17 cellular contexts compared by ENCODE assay signal in the genomic region with DNA sequence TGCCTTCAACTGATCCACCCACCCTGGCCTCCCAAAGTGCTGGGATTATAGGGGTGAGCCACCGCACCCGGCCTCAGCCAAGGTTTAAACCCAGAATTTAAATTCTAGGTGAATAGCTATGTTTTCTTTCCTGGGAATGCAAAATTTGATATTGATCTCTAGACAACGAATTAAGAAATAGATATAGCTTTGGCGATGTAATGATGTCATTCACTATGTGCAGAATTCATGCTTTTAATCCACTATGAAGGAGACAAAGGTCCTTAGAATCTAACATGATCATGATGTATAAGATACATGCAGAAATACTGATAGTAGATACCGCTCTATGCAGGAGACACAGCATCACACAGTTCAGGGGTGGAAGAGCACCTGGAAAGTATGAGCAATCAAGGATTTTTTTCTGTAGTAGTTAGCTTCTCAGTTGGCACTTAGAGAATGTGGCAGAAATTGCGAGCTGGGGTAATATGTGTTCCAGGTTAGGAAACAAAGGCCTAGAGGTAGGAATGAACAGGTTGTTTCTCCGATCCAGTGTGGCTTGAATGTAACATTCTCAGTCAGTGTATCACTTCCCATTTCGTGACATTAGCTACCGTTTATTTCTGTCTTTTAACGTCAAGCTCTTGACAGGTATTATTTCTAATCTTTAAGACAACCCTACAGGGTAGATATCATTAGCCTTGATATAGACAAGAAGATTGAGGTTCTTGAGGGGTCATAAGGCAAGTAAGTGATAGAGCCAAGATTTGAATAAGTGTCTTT. TPM values are rescaled to one million over a fixed set of nuclear protein-coding genes. Genes with fewer than 3 reads are reported as not detected.
A peak's percentile ranks its signal among the peaks of the same experiment; 100 is the strongest.
DNase-seq lines count a peak whose midpoint lies in the region; ATAC-seq, FAIRE-seq and TF ChIP-seq lines count a peak whose summit lies in the region.
"Had no signal": no experiment of that assay in that cellular context is flagged by ENCODE, and none has a peak within 500 bp of the region (broad histone marks: within the 10 kb centered on the region; RNA-seq: fewer than 3 reads in every experiment).

No MANE protein-coding gene starts in this region.

- H3K4me3 ChIP-seq in HL-60 (replicated peaks; ENCODE audit: insufficient read depth, low read length) (no peak overlapping the region), PC-9 (no peak overlapping the region)

- intact Hi-C loops in CD4-positive, alpha-beta T cell (cut with DNase I, micrococcal nuclease): loop anchor here (5.0 to 10.0 kb wide), 5 partner anchors 34 to 683 kb away; partner anchors contain the start of genes AXDND1 (in 1 of the 2) and XPR1 (in 1 of the 2)
- intact Hi-C loops in natural killer cell (cut with micrococcal nuclease) (loop anchor here (5.0 to 10.0 kb wide), 2 partner anchors 203 to 241 kb away; partner anchors contain the start of gene QSOX1), PC-9 (cut with micrococcal nuclease; ENCODE audit: unreplicated experiment) (no loop called here)

- peak overlapping the region; percentile 94 for H3K27ac Mint-ChIP-seq in CD4-positive, alpha-beta T cell
- H3K27ac Mint-ChIP-seq in T-helper 17 cell: peak overlapping the region; percentile 97
- peak overlapping the region; percentile 95 to 96 for H3K27ac Mint-ChIP-seq in natural killer cell

- H3K9me2 ChIP-seq in PC-9 (ENCODE audit: insufficient read depth): no peaks in the 10 kb centered on the region
- H3K9me2 ChIP-seq: SK-N-SH had no signal

- H3K9me3 Mint-ChIP-seq in CD4-positive, alpha-beta T cell: no peaks in the 10 kb centered on the region
- no peaks in the 10 kb centered on the region for H3K9me3 Mint-ChIP-seq in natural killer cell

- H3K4me2 ChIP-seq in PC-9: no peak overlapping the region
- H3K4me2 ChIP-seq: SK-N-SH had no signal

- no TSS peak for BruUV-seq in PC-9 (replicated peaks; lab: Mats Ljungman, UMichigan)

- H3K4me1 ChIP-seq in PC-9 (replicated peaks; ENCODE audit: insufficient read depth): peaks cover 9% of the 10 kb centered on the region
- H3K4me1 ChIP-seq: BE2C had no signal

- peaks cover 43% of the 10 kb centered on the region for H3K4me1 Mint-ChIP-seq in CD4-positive, alpha-beta T cell (ENCODE audit: low read depth)
- H3K4me1 Mint-ChIP-seq in T-helper 17 cell (peaks cover 27% of the 10 kb centered on the region), natural killer cell (peaks cover 41 to 42% of the 10 kb centered on the region in 2 donors)

- peak overlapping the region; percentile 75 for H3K4me3 Mint-ChIP-seq in CD4-positive, alpha-beta T cell
- H3K4me3 Mint-ChIP-seq in T-helper 17 cell (peak overlapping the region; percentile 43), natural killer cell (peak overlapping the region; percentile 93)

- peaks cover 10% of the 10 kb centered on the region; the same call in 1 of the 2 replicates for H3F3A ChIP-seq in PC-9 (ENCODE audit: insufficient read depth, low read depth)

- CTCF ChIA-PET in CD4-positive, alpha-beta T cell (lab: Charles Lee): interaction anchor here (0.6 kb wide), 1 partner anchor 806 kb away, joined by 4 read pairs; no protein-coding TSS in a partner anchor
- CTCF ChIA-PET in PC-9 (lab: Charles Lee): no interaction called here

- peaks cover 10% of the 10 kb centered on the region; the same call in 1 of the 2 replicates for H4K20me1 ChIP-seq in PC-9 (ENCODE audit: insufficient read depth)

- peak overlapping the region; percentile 25 for H3K27ac ChIP-seq in CD4-positive, alpha-beta T cell (ENCODE audit: low read depth, low read length)
- H3K27ac ChIP-seq in HL-60 (replicated peaks) (peak overlapping the region; percentile 94), PC-9 (no peak overlapping the region)

- no peak for ATAC-seq in CD4-positive, alpha-beta T cell (ENCODE audit: poor library complexity)
- ATAC-seq in T-helper 17 cell: no peak
- no peak for ATAC-seq in natural killer cell

- H3K36me3 Mint-ChIP-seq in CD4-positive, alpha-beta T cell (ENCODE audit: low read depth): peaks cover 10% of the 10 kb centered on the region
- H3K36me3 Mint-ChIP-seq in T-helper 17 cell (ENCODE audit: low read depth): no peaks in the 10 kb centered on the region
- no peaks in the 10 kb centered on the region for H3K36me3 Mint-ChIP-seq in natural killer cell

- no peaks in the 10 kb centered on the region for H3K36me3 ChIP-seq in PC-9 (ENCODE audit: low read depth)
- H3K36me3 ChIP-seq: BE2C had no signal

- H3K9me3 ChIP-seq in CD4-positive, alpha-beta T cell (ENCODE audit: control insufficient read depth, low read length): no peaks in the 10 kb centered on the region
- no peaks in the 10 kb centered on the region for H3K9me3 ChIP-seq in T-helper 17 cell (ENCODE audit: control insufficient read depth, low read length, poor library complexity, severe bottlenecking)
- no peaks in the 10 kb centered on the region for H3K9me3 ChIP-seq in PC-9 (ENCODE audit: insufficient read depth, low read depth)
- H3K9me3 ChIP-seq: BE2C, SK-N-SH had no signal

- POLR2A ChIA-PET in CD4-positive, alpha-beta T cell (lab: Charles Lee): interaction anchor here (1.0 kb wide), 1 partner anchor 68 kb away, joined by 3 read pairs; no protein-coding TSS in a partner anchor
- POLR2A ChIA-PET in PC-9 (lab: Charles Lee; ENCODE audit: unreplicated experiment): no interaction called here

- FAIRE-seq in urothelium cell line (lab: Jason Lieb, UNC): no peak
- FAIRE-seq: GM12892 had no signal

- H3K27me3 Mint-ChIP-seq in CD4-positive, alpha-beta T cell: no peaks in the 10 kb centered on the region
- H3K27me3 Mint-ChIP-seq in T-helper 17 cell (no peaks in the 10 kb centered on the region), natural killer cell (ENCODE audit: low read depth in 2 of 2) (no peaks in the 10 kb centered on the region)

- DNase-seq in CD4-positive, alpha-beta T cell: no peak
- DNase-seq in HL-60 (ENCODE audit: low read depth in 1 of 2, low spot score in 1 of 2) (peak; percentile 18 to 23), T-helper 17 cell (no peak), natural killer cell (no peak), PC-9 (no peak), D341Med (ENCODE audit: low spot score) (no peak), urothelium cell line (ENCODE audit: low spot score) (no peak)
- DNase-seq in activated CD4-positive, CD25-positive, alpha-beta regulatory T cell treated with anti-CD3 and anti-CD28 coated beads, Interleukin-2, amount 50 U/mL, for 72 hours: no peak
- DNase-seq: BE2C; HCEC 1CT; IMR-90; mammary epithelial cell; NCI-H1417 treated with DMSO at 0.1 percent for 48 hours; nucleus accumbens; SK-N-SH; stimulated activated naive CD4-positive, alpha-beta T cell had no signal

- TF ChIP-seq CTCF in CD4-positive, alpha-beta T cell (IDR thresholded peaks at IDR 0.05): no peak
- TF ChIP-seq CTCF in HL-60 (IDR thresholded peaks at IDR 0.05; ENCODE audit: insufficient read depth, low read length): no peak
- no peak for TF ChIP-seq CTCF in natural killer cell (IDR thresholded peaks at IDR 0.05)
- TF ChIP-seq CTCF in PC-9 (conservative IDR thresholded peaks at IDR 0.05): no peak

- H3K27me3 ChIP-seq in CD4-positive, alpha-beta T cell (ENCODE audit: control insufficient read depth, insufficient read depth, low read length): no peaks in the 10 kb centered on the region
- H3K27me3 ChIP-seq in HL-60 (ENCODE audit: insufficient read depth, poor library complexity, severe bottlenecking): no peaks in the 10 kb centered on the region
- H3K27me3 ChIP-seq in PC-9 (ENCODE audit: insufficient read depth, low read depth): no peaks in the 10 kb centered on the region
- H3K27me3 ChIP-seq: BE2C had no signal

- H3K79me2 ChIP-seq in PC-9 (ENCODE audit: low read depth): peaks cover 18% of the 10 kb centered on the region

- no peak overlapping the region for H2AFZ ChIP-seq in PC-9

RNA-seq across cellular contexts. Expression of gene CEP350, which starts 3.0 kb away (rescaled TPM):
- 10 to 100 TPM; 45.5 to 51.4 TPM for total RNA-seq in CD4-positive, alpha-beta T cell
- total RNA-seq in T-helper 17 cell (10 to 100 TPM; 63.0 to 66.8 TPM), natural killer cell (10 to 100 TPM; 66.9 to 83.7 (median 75.3) TPM), PC-9 (2021) (27.0 and 30.6 TPM in 2 replicates)

Comparison
In these comparisons a context has a peak if more than half of its experiments do, and no peak if none do; other contexts are left out.
1. DNase-seq: peak in HL-60 (2 of 2); none in CD4-positive, alpha-beta T cell (0 of 10), T-helper 17 cell (0 of 3), natural killer cell (single experiment), PC-9 (0 of 2), D341Med (single experiment), activated CD4-positive, CD25-positive, alpha-beta regulatory T cell treated with anti-CD3 and anti-CD28 coated beads, Interleukin-2, amount 50 U/mL, for 72 hours (single experiment) and urothelium cell line (single experiment).
2. H3K4me3 Mint-ChIP-seq: peak in every context shown above with its lines; median percentile 93 in natural killer cell; 75 in CD4-positive, alpha-beta T cell; 43 in T-helper 17 cell.
3. Peak in every context shown above with its lines, with median percentiles within 50 percentile points of each other: H3K27ac Mint-ChIP-seq.